Comparison of ENCODE assay signal across 8 cellular contexts in genomic region chr10:49948142-49948541, GRCh38. TPM values are rescaled to one million over a fixed set of nuclear protein-coding genes. Genes with fewer than 3 reads are reported as not detected.
DNase-seq lines count a peak whose midpoint lies in the region; ATAC-seq and TF ChIP-seq lines count a peak whose summit lies in the region.
"Not testable (repeated sequence)": the region's sequence is repeated elsewhere in the genome, so short reads cannot be mapped to it uniquely, and the experiment has no call there.

No MANE protein-coding gene starts in this region.

- TF ChIP-seq CTCF in psoas muscle (IDR thresholded peaks at IDR 0.05) = not testable (repeated sequence)

- not testable (repeated sequence) for H3K9me3 ChIP-seq in psoas muscle

- intact Hi-C loops in psoas muscle (cut with DNase I) = not testable (repeated sequence)

- H3K36me3 ChIP-seq in psoas muscle (ENCODE audit: insufficient read depth in 1 of 2, low read depth in 1 of 2) = peaks cover 0 to 41% of the 10 kb centered on the region in 2 donors

- DNase-seq in psoas muscle = not testable (repeated sequence)

- peak; percentile 82 for ATAC-seq in GM18499 (IDR thresholded peaks at IDR 0.05; ENCODE audit: insufficient read depth, unreplicated experiment)
- ATAC-seq in GM18873 (IDR thresholded peaks at IDR 0.05; ENCODE audit: low FRiP score, unreplicated experiment) = peak; percentile 69
- peak; percentile 84 for ATAC-seq in GM21367 (IDR thresholded peaks at IDR 0.05; ENCODE audit: unreplicated experiment)
- peak; percentile 79 for ATAC-seq in GM21825 (IDR thresholded peaks at IDR 0.05; ENCODE audit: unreplicated experiment)
- peak; percentile 79 for ATAC-seq in HG02884 (IDR thresholded peaks at IDR 0.05; ENCODE audit: unreplicated experiment)
- ATAC-seq in HG03108 (IDR thresholded peaks at IDR 0.05; ENCODE audit: unreplicated experiment) = peak; percentile 78
- peak; percentile 69 for ATAC-seq in HG03565 (IDR thresholded peaks at IDR 0.05; ENCODE audit: unreplicated experiment)
- ATAC-seq in psoas muscle = peak; percentile 68 to 92 (median 89)

- peak overlapping the region; percentile 72 for H3K27ac ChIP-seq in psoas muscle

- H3K4me3 ChIP-seq in psoas muscle = not testable (repeated sequence)

- 23 to 47% (median 28%) methylated on average over 1 of the region's 2 CpGs for WGBS in psoas muscle, 3 donors

- not testable (repeated sequence) for H3K27me3 ChIP-seq in psoas muscle (ENCODE audit: insufficient read depth in 3 of 3, low read length in 2 of 3)

- H3K4me1 ChIP-seq in psoas muscle = peaks cover 18% of the 10 kb centered on the region

RNA-seq across cellular contexts. Expression of gene TIMM23B, which starts 6.3 kb away (rescaled TPM):
- total RNA-seq in psoas muscle = 10 to 100 TPM; 15.2 to 40.0 (median 21.0) TPM
- polyA plus RNA-seq in psoas muscle = 10 to 100 TPM; 15.7 to 26.9 (median 18.1) TPM

RNA-seq across cellular contexts. Expression of gene PARG, which starts 6.3 kb away (rescaled TPM):
- total RNA-seq in psoas muscle = 10 to 100 TPM; 13.3 to 21.7 (median 19.6) TPM
- polyA plus RNA-seq in psoas muscle = 10 to 100 TPM in 2 of 3 donors, 1 to 10 TPM in 1; 7.0 to 24.4 (median 10.1) TPM

RNA-seq across cellular contexts. Expression of gene AGAP6, which starts 40.1 kb away (rescaled TPM):
- total RNA-seq in psoas muscle = 1 to 10 TPM; 4.4 to 7.1 (median 5.8) TPM
- polyA plus RNA-seq in psoas muscle = 1 to 10 TPM; 5.2 to 6.4 (median 5.8) TPM
